ENCODE assay signal across 2 cellular contexts in genomic region chr22:46679711-46680269, GRCh38.
TF ChIP-seq lines count a peak whose summit lies in the region.

No MANE protein-coding gene starts in this region.

TF ChIP-seq in K562, 482 proteins besides CTCF, POLR2A, EP300 and RAD21:
- TF ChIP-seq POLR2G (IDR thresholded peaks at IDR 0.05; ENCODE audit: low read depth, low read length) (peak; percentile 38; the same call in 1 of the 2 replicates), CC2D1A (IDR thresholded peaks at IDR 0.05) (no peak)

TF ChIP-seq in HepG2, 621 proteins besides CTCF, POLR2A, EP300 and RAD21:
- peak; percentile 42 for TF ChIP-seq AGO2 (optimal IDR thresholded peaks at IDR 0.05; ENCODE audit: low read depth, low read length)
- no peak for TF ChIP-seq ZXDC (CRISPR knock-in tag; IDR thresholded peaks at IDR 0.05)
- 0 out of 2 replicates have a peak, but pooled peaks have one; percentile 10 for TF ChIP-seq ZBTB33 (CRISPR knock-in tag; IDR thresholded peaks at IDR 0.05)
